15 cellular contexts compared by ENCODE assay signal in genomic region chr3:15714448-15714847, GRCh38.
DNase-seq lines count a peak whose midpoint lies in the region; ATAC-seq lines count a peak whose summit lies in the region.
"Had no signal": no experiment of that assay in that cellular context is flagged by ENCODE, and none has a peak within 500 bp of the region (broad histone marks: within the 10 kb centered on the region; RNA-seq: fewer than 3 reads in every experiment).

No MANE protein-coding gene starts in this region.

- H3K27ac Mint-ChIP-seq in activated T-cell treated with anti-CD3 and anti-CD28 coated beads, Interleukin-2, amount 50 U/mL, for 72 hours: peak overlapping the region; percentile 19
- H3K27ac Mint-ChIP-seq in activated T-helper 17 cell treated with anti-CD3 and anti-CD28 coated beads, Interleukin-2, amount 50 U/mL, for 72 hours: no peak overlapping the region
- H3K27ac Mint-ChIP-seq in naive B cell: no peak overlapping the region
- H3K27ac Mint-ChIP-seq: HFFc6 had no signal

- DNase-seq in activated T-cell treated with anti-CD3 and anti-CD28 coated beads, Interleukin-2, amount 50 U/mL, for 72 hours: no peak
- DNase-seq in activated T-cell treated with anti-CD3 and anti-CD28 coated beads, Interleukin-2, amount 50 U/mL, for 4 hours: no peak
- DNase-seq in naive B cell (no peak), NCI-H510A treated with DMSO at 0.1 percent for 48 hours (lab: John Stamatoyannopoulos, UW) (no peak), NCI-H526 treated with DMSO at 0.1 percent for 48 hours (lab: John Stamatoyannopoulos, UW) (no peak)
- DNase-seq: AML-193, Calu3, DMS 273 treated with DMSO at 0.1 percent for 48 hours, DMS79, HCEC 1CT, HFFc6 had no signal

- no peak overlapping the region for H3K4me3 Mint-ChIP-seq in activated T-cell treated with anti-CD3 and anti-CD28 coated beads, Interleukin-2, amount 50 U/mL, for 72 hours
- no peak overlapping the region for H3K4me3 Mint-ChIP-seq in activated T-cell treated with anti-CD3 and anti-CD28 coated beads, Interleukin-2, amount 50 U/mL, for 4 hours
- H3K4me3 Mint-ChIP-seq in activated T-helper 17 cell treated with anti-CD3 and anti-CD28 coated beads, Interleukin-2, amount 50 U/mL, for 72 hours: no peak overlapping the region
- no peak overlapping the region for H3K4me3 Mint-ChIP-seq in naive B cell
- H3K4me3 Mint-ChIP-seq: HFFc6 had no signal

- H3K9me3 Mint-ChIP-seq in activated T-cell treated with anti-CD3 and anti-CD28 coated beads, Interleukin-2, amount 50 U/mL, for 72 hours: no peaks in the 10 kb centered on the region
- no peaks in the 10 kb centered on the region for H3K9me3 Mint-ChIP-seq in activated T-cell treated with anti-CD3 and anti-CD28 coated beads, Interleukin-2, amount 50 U/mL, for 4 hours
- no peaks in the 10 kb centered on the region for H3K9me3 Mint-ChIP-seq in activated T-helper 17 cell treated with anti-CD3 and anti-CD28 coated beads, Interleukin-2, amount 50 U/mL, for 72 hours
- H3K9me3 Mint-ChIP-seq in naive B cell: no peaks in the 10 kb centered on the region
- H3K9me3 Mint-ChIP-seq: HFFc6 had no signal

- H3K36me3 Mint-ChIP-seq in activated T-cell treated with anti-CD3 and anti-CD28 coated beads, Interleukin-2, amount 50 U/mL, for 72 hours (ENCODE audit: insufficient read depth in 2 of 2): peaks cover 2 to 8% of the 10 kb centered on the region in 2 donors
- H3K36me3 Mint-ChIP-seq in activated T-cell treated with anti-CD3 and anti-CD28 coated beads, Interleukin-2, amount 50 U/mL, for 4 hours (ENCODE audit: insufficient read depth): peaks cover 29% of the 10 kb centered on the region
- peaks cover 68% of the 10 kb centered on the region for H3K36me3 Mint-ChIP-seq in activated T-helper 17 cell treated with anti-CD3 and anti-CD28 coated beads, Interleukin-2, amount 50 U/mL, for 72 hours (ENCODE audit: low read depth)
- peaks cover 10 to 19% of the 10 kb centered on the region in 2 donors for H3K36me3 Mint-ChIP-seq in naive B cell

- H3K27me3 Mint-ChIP-seq in activated T-cell treated with anti-CD3 and anti-CD28 coated beads, Interleukin-2, amount 50 U/mL, for 72 hours (ENCODE audit: low read depth): no peaks in the 10 kb centered on the region
- no peaks in the 10 kb centered on the region for H3K27me3 Mint-ChIP-seq in activated T-cell treated with anti-CD3 and anti-CD28 coated beads, Interleukin-2, amount 50 U/mL, for 4 hours (ENCODE audit: low read depth)
- H3K27me3 Mint-ChIP-seq in activated T-helper 17 cell treated with anti-CD3 and anti-CD28 coated beads, Interleukin-2, amount 50 U/mL, for 72 hours: no peaks in the 10 kb centered on the region
- no peaks in the 10 kb centered on the region for H3K27me3 Mint-ChIP-seq in naive B cell

- peaks cover 11% of the 10 kb centered on the region for H3K4me1 Mint-ChIP-seq in activated T-cell treated with anti-CD3 and anti-CD28 coated beads, Interleukin-2, amount 50 U/mL, for 72 hours (ENCODE audit: low read depth)
- H3K4me1 Mint-ChIP-seq in activated T-cell treated with anti-CD3 and anti-CD28 coated beads, Interleukin-2, amount 50 U/mL, for 4 hours (ENCODE audit: low read depth): no peaks in the 10 kb centered on the region
- H3K4me1 Mint-ChIP-seq in activated T-helper 17 cell treated with anti-CD3 and anti-CD28 coated beads, Interleukin-2, amount 50 U/mL, for 72 hours: no peaks in the 10 kb centered on the region
- H3K4me1 Mint-ChIP-seq in naive B cell: peaks cover 0 to 9% (median 0%) of the 10 kb centered on the region in 3 donors

- ATAC-seq in activated T-cell treated with anti-CD3 and anti-CD28 coated beads, Interleukin-2, amount 50 U/mL, for 72 hours (replicated peaks in 1 of 2): peak in 1 of 2 donors; percentile 41
- ATAC-seq in activated T-cell treated with anti-CD3 and anti-CD28 coated beads, Interleukin-2, amount 50 U/mL, for 4 hours: no peak
- peak; percentile 38 for ATAC-seq in activated T-helper 17 cell treated with anti-CD3 and anti-CD28 coated beads, Interleukin-2, amount 50 U/mL, for 72 hours (replicated peaks)
- ATAC-seq in naive B cell (ENCODE audit: low read depth in 2 of 2) (peak; percentile 64 to 67), HG02938 (IDR thresholded peaks at IDR 0.05; ENCODE audit: unreplicated experiment) (no peak), GM18511 (IDR thresholded peaks at IDR 0.05; ENCODE audit: unreplicated experiment) (no peak)
- ATAC-seq: HepG2 had no signal

Comparison
In these comparisons a context has a peak if more than half of its experiments do, and no peak if none do; other contexts are left out.
1. ATAC-seq: peak in activated T-helper 17 cell treated with anti-CD3 and anti-CD28 coated beads, Interleukin-2, amount 50 U/mL, for 72 hours (single experiment) and naive B cell (2 of 2); none in activated T-cell treated with anti-CD3 and anti-CD28 coated beads, Interleukin-2, amount 50 U/mL, for 4 hours (0 of 2), HG02938 (single experiment) and GM18511 (single experiment).